17 cellular contexts compared by ENCODE assay signal in genomic region chr2:6692061-6692460, GRCh38.
A peak's percentile ranks its signal among the peaks of the same experiment; 100 is the strongest.
DNase-seq lines count a peak whose midpoint lies in the region; ATAC-seq, FAIRE-seq and TF ChIP-seq lines count a peak whose summit lies in the region.
"Had no signal": no experiment of that assay in that cellular context is flagged by ENCODE, and none has a peak within 500 bp of the region (broad histone marks: within the 10 kb centered on the region; RNA-seq: fewer than 3 reads in every experiment).

No MANE protein-coding gene starts in this region.

- DNase-seq in SK-N-SH (peak; percentile 10), prostate gland (ENCODE audit: low spot score) (no peak), right lobe of liver (no peak)
- DNase-seq: Calu3, DMS79 treated with DMSO at 0.1 percent for 48 hours, NCI-H146, NCI-H510A treated with DMSO at 0.1 percent for 48 hours, SHP77 treated with DMSO at 0.1 percent for 48 hours had no signal

- ATAC-seq in SK-N-SH treated with all-trans-retinoic acid at 6 μM for 48 hours = no peak
- no peak for ATAC-seq in right lobe of liver
- no peak for ATAC-seq in GM18858 (IDR thresholded peaks at IDR 0.05; ENCODE audit: unreplicated experiment)
- ATAC-seq: A549, HCT116 had no signal

- H4K20me1 ChIP-seq in SK-N-SH (ENCODE audit: insufficient read depth) = no peaks in the 10 kb centered on the region

- WGBS in SK-N-SH (ENCODE audit: low lambda C conversion rate) = 17% methylated on average over 5 of the region's 5 CpGs
- 27% methylated on average over 5 of the region's 5 CpGs for WGBS in prostate gland
- WGBS in right lobe of liver (ENCODE audit: insufficient coverage, low coverage, low lambda C conversion rate, missing lambda C conversion rate) = 45% methylated on average over 5 of the region's 5 CpGs

- no peak for TF ChIP-seq RAD21 in SK-N-SH (IDR thresholded peaks at IDR 0.05; ENCODE audit: low read length)

- H3K4me1 ChIP-seq in SK-N-SH (ENCODE audit: control insufficient read depth in 1 of 2, insufficient read depth in 2 of 2, low read depth in 1 of 2, low read length in 1 of 2) = no peaks in the 10 kb centered on the region; a peak in 1 of 4 replicates
- H3K4me1 ChIP-seq in prostate gland (replicated peaks) = no peaks in the 10 kb centered on the region
- H3K4me1 ChIP-seq in right lobe of liver = no peaks in the 10 kb centered on the region
- H3K4me1 ChIP-seq: A549 had no signal

- no peak overlapping the region for H2AFZ ChIP-seq in SK-N-SH (ENCODE audit: low read depth)

- H3K9ac ChIP-seq in SK-N-SH = no peak overlapping the region

- TF ChIP-seq POLR2A in prostate gland (IDR thresholded peaks at IDR 0.05) (no peak), right lobe of liver (IDR thresholded peaks at IDR 0.05) (no peak)

- no peak for TF ChIP-seq CTCF in SK-N-SH (IDR thresholded peaks at IDR 0.05)
- TF ChIP-seq CTCF in VCaP (conservative IDR thresholded peaks at IDR 0.05) = no peak
- no peak for TF ChIP-seq CTCF in prostate gland (IDR thresholded peaks at IDR 0.05)
- no peak for TF ChIP-seq CTCF in right lobe of liver (IDR thresholded peaks at IDR 0.05)

- H3K27ac ChIP-seq in SK-N-SH (ENCODE audit: low read depth in 2 of 2, low read length in 1 of 2) (no peak overlapping the region), VCaP (0 out of 2 replicates have a peak overlapping the region, but pooled peaks have one; percentile 9), prostate gland (no peak overlapping the region), right lobe of liver (no peak overlapping the region)
- H3K27ac ChIP-seq: A549 had no signal

- H3K9me3 ChIP-seq in SK-N-SH (no peaks in the 10 kb centered on the region), prostate gland (no peaks in the 10 kb centered on the region), right lobe of liver (no peaks in the 10 kb centered on the region)
- H3K9me3 ChIP-seq: A549 had no signal

- POLR2A ChIA-PET in SK-N-SH (lab: Yijun Ruan, JAX) = no interaction called here

- FAIRE-seq in islet of Langerhans (lab: Jason Lieb, UNC) = peak; percentile 89
- FAIRE-seq: G401.6, GM12891, RCC 7860 had no signal

- H3K9me2 ChIP-seq in SK-N-SH = no peaks in the 10 kb centered on the region

- H3K36me3 ChIP-seq in SK-N-SH (replicated peaks in 1 of 2; ENCODE audit: control insufficient read depth in 1 of 2, insufficient read depth in 2 of 2, low read length in 1 of 2) = no peaks in the 10 kb centered on the region
- H3K36me3 ChIP-seq in prostate gland = no peaks in the 10 kb centered on the region
- no peaks in the 10 kb centered on the region for H3K36me3 ChIP-seq in right lobe of liver

- intact Hi-C loops in prostate gland (cut with DNase I) (no loop called here), right lobe of liver (cut with DNase I) (no loop called here)

- no peaks in the 10 kb centered on the region for H3K27me3 ChIP-seq in SK-N-SH (ENCODE audit: insufficient read depth)
- H3K27me3 ChIP-seq in prostate gland (replicated peaks; ENCODE audit: insufficient read depth) = no peaks in the 10 kb centered on the region
- H3K27me3 ChIP-seq in right lobe of liver = no peaks in the 10 kb centered on the region

- no peaks in the 10 kb centered on the region for H3K79me2 ChIP-seq in SK-N-SH (ENCODE audit: insufficient read depth)

- H3K4me2 ChIP-seq in SK-N-SH = no peak overlapping the region
- H3K4me2 ChIP-seq: A549 had no signal

- H3F3A ChIP-seq in SK-N-SH (replicated peaks; ENCODE audit: insufficient read depth) = no peaks in the 10 kb centered on the region

- TF ChIP-seq EP300 in SK-N-SH (IDR thresholded peaks at IDR 0.05; ENCODE audit: borderline replicate concordance in 1 of 2, low read depth in 1 of 2, low read length in 1 of 2) = peak in 1 of 2 experiments; percentile 49; a peak in 1 of 4 replicates

- H3K4me3 ChIP-seq in SK-N-SH (ENCODE audit: low read depth in 2 of 2, low read length in 1 of 2) = no peak overlapping the region
- H3K4me3 ChIP-seq in prostate gland = no peak overlapping the region
- no peak overlapping the region for H3K4me3 ChIP-seq in right lobe of liver
- H3K4me3 ChIP-seq: A549 had no signal

- CTCF ChIA-PET in SK-N-SH (lab: Yijun Ruan, JAX) = interaction anchor here (1.0 to 1.2 kb wide), 2 partner anchors 15 to 28 kb away, joined by 3 to 5 read pairs; no protein-coding TSS in a partner anchor

TF ChIP-seq in SK-N-SH, 30 proteins besides CTCF, POLR2A, EP300 and RAD21:
- TF ChIP-seq TAF1 (IDR thresholded peaks at IDR 0.05; ENCODE audit: borderline replicate concordance, low read depth, low read length) (no peak), NRF1 (IDR thresholded peaks at IDR 0.05; ENCODE audit: low read depth, low read length) (no peak), GATA2 (CRISPR knock-in tag; IDR thresholded peaks at IDR 0.05) (0 out of 2 replicates have a peak, but pooled peaks have one; percentile 13), TCF12 (IDR thresholded peaks at IDR 0.05) (no peak), RXRA (IDR thresholded peaks at IDR 0.05; ENCODE audit: borderline replicate concordance, low read depth) (no peak), FOXJ3 (CRISPR knock-in tag; IDR thresholded peaks at IDR 0.05) (no peak), MXI1 (IDR thresholded peaks at IDR 0.05; ENCODE audit: low read depth, low read length) (no peak), SIN3A (IDR thresholded peaks at IDR 0.05; ENCODE audit: borderline replicate concordance, low read depth, low read length) (no peak), RCOR1 (IDR thresholded peaks at IDR 0.05; ENCODE audit: low read length) (peak; percentile 64; the same call in 1 of the 2 replicates)
- TF ChIP-seq, protein P1, sequence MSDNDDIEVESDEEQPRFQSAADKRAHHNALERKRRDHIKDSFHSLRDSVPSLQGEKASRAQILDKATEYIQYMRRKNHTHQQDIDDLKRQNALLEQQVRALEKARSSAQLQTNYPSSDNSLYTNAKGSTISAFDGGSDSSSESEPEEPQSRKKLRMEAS (IDR thresholded peaks at IDR 0.05; ENCODE audit: low read depth) = no peak
- TF ChIP-seq, protein P2, sequence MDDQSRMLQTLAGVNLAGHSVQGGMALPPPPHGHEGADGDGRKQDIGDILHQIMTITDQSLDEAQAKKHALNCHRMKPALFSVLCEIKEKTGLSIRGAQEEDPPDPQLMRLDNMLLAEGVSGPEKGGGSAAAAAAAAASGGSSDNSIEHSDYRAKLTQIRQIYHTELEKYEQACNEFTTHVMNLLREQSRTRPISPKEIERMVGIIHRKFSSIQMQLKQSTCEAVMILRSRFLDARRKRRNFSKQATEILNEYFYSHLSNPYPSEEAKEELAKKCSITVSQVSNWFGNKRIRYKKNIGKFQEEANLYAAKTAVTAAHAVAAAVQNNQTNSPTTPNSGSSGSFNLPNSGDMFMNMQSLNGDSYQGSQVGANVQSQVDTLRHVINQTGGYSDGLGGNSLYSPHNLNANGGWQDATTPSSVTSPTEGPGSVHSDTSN (IDR thresholded peaks at IDR 0.05) = no peak
TF ChIP-seq in SK-N-SH: peak in this region for 2.

TF ChIP-seq in SK-N-SH treated with all-trans-retinoic acid at 6 μM for 48 hours, 23 proteins besides CTCF, POLR2A, EP300 and RAD21:
- TF ChIP-seq GLIS3 (CRISPR knock-in tag; IDR thresholded peaks at IDR 0.05) (no peak), RARB (CRISPR knock-in tag; IDR thresholded peaks at IDR 0.05) (no peak)
